In the genomic region with DNA sequence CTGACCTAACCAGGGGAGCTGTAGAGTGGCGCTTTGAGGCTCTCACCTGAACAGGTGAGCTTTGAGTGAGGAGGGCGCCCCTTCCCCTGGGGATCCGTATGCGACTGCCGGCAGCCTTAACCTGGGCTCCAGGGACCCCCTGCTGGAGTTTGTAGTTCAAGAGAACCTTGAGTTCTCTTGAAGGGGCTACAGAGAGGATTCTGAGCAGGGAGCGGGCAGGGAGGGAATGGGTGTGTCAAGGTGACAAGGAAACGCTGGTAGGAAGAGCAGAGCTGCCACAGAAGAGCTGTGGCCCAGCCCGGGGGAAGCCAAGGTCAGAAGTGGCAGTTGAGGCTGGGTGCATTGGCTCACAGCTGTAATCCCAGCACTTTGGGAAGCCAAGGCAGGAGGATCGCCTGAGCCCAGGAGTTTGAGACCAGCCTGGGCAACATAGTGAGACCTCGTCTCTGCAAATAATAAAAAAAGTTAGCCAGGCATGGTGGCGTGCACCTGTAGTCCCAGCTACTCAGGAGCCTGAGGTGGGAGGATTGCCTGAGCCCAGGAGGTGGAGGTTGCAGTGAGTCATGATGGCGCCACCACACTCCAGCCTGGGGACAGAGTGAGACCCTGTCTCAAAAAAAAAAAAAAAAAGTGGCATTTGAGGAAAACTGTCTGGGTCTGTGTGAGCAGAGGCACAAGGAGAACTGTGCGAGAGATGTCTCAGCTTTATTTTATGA, we compare ENCODE assay signal across 10 cellular contexts. TPM values are rescaled to one million over a fixed set of nuclear protein-coding genes. Genes with fewer than 3 reads are reported as not detected.
DNase-seq lines count a peak whose midpoint lies in the region; ATAC-seq, FAIRE-seq and TF ChIP-seq lines count a peak whose summit lies in the region.
"Had no signal": no experiment of that assay in that cellular context is flagged by ENCODE, and none has a peak within 500 bp of the region (broad histone marks: within the 10 kb centered on the region; RNA-seq: fewer than 3 reads in every experiment).

No MANE protein-coding gene starts in this region.

- H3K4me1 Mint-ChIP-seq in activated T-cell treated with anti-CD3 and anti-CD28 coated beads, Interleukin-2, amount 50 U/mL, for 4 hours (ENCODE audit: low read depth), result peaks cover 11% of the 10 kb centered on the region
- peaks cover 4% of the 10 kb centered on the region for H3K4me1 Mint-ChIP-seq in astrocyte (ENCODE audit: low read depth, unreplicated experiment)

- no peak for TF ChIP-seq RAD21 in liver (IDR thresholded peaks at IDR 0.05)

- no peak overlapping the region for H3K27ac Mint-ChIP-seq in astrocyte (ENCODE audit: unreplicated experiment)

- H3K4me2 ChIP-seq in astrocyte (ENCODE audit: low read length), result peak overlapping the region; percentile 87

- H3K36me3 ChIP-seq in astrocyte (ENCODE audit: insufficient read depth, low read length) (no peaks in the 10 kb centered on the region), liver (ENCODE audit: control insufficient read depth in 4 of 4, insufficient read depth in 3 of 4, low read depth in 1 of 4, low read length in 3 of 4) (peaks cover 0 to 3% (median 0%) of the 10 kb centered on the region in 4 donors), thoracic aorta (no peaks in the 10 kb centered on the region)

- no peaks in the 10 kb centered on the region for H3K79me2 ChIP-seq in astrocyte (ENCODE audit: insufficient read depth, low read length)

- H3K4me3 Mint-ChIP-seq in activated T-cell treated with anti-CD3 and anti-CD28 coated beads, Interleukin-2, amount 50 U/mL, for 4 hours, result peak overlapping the region; percentile 76
- H3K4me3 Mint-ChIP-seq in astrocyte (ENCODE audit: unreplicated experiment), result peak overlapping the region; percentile 76

- H3K9me3 ChIP-seq in astrocyte (ENCODE audit: insufficient read depth, low read depth, low read length) (no peaks in the 10 kb centered on the region), liver (ENCODE audit: control insufficient read depth in 4 of 4, low read length in 3 of 4) (no peaks in the 10 kb centered on the region), thoracic aorta (no peaks in the 10 kb centered on the region)

- H3K9ac ChIP-seq in astrocyte (ENCODE audit: low read length) (no peak overlapping the region), liver (ENCODE audit: low read depth in 1 of 2, low read length in 2 of 2) (peak overlapping the region in 1 of 2 donors; percentile 30)

- no peak overlapping the region for H2AFZ ChIP-seq in astrocyte (ENCODE audit: low read depth, low read length)

- FAIRE-seq in astrocyte (lab: Jason Lieb, UNC), result no peak

- peaks cover 7% of the 10 kb centered on the region for H3K4me1 ChIP-seq in astrocyte (ENCODE audit: insufficient read depth, low read length)
- peaks cover 6 to 24% (median 16%) of the 10 kb centered on the region in 4 donors for H3K4me1 ChIP-seq in liver (ENCODE audit: control insufficient read depth in 4 of 4, insufficient read depth in 4 of 4, low read length in 3 of 4)
- H3K4me1 ChIP-seq in thoracic aorta (ENCODE audit: control insufficient read depth in 1 of 2, low read depth in 2 of 2), result peaks cover 8 to 22% of the 10 kb centered on the region in 2 donors

- DNase-seq in activated T-cell treated with anti-CD3 and anti-CD28 coated beads, Interleukin-2, amount 50 U/mL, for 4 hours, result no peak
- no peak for DNase-seq in activated T-cell treated with anti-CD3 and anti-CD28 coated beads for 4 hours
- DNase-seq in astrocyte (ENCODE audit: low read depth), result no peak
- DNase-seq in thoracic aorta (ENCODE audit: low spot score), result no peak
- DNase-seq in dermis blood vessel endothelial cell, result no peak
- DNase-seq in DMS153 treated with DMSO at 0.1 percent for 48 hours (lab: John Stamatoyannopoulos, UW; ENCODE audit: unreplicated experiment), result no peak
- DNase-seq: NCI-H1048 had no signal

- H3K9me3 Mint-ChIP-seq in activated T-cell treated with anti-CD3 and anti-CD28 coated beads, Interleukin-2, amount 50 U/mL, for 4 hours, result no peaks in the 10 kb centered on the region
- H3K9me3 Mint-ChIP-seq in astrocyte (ENCODE audit: unreplicated experiment), result no peaks in the 10 kb centered on the region

- H3K27me3 Mint-ChIP-seq in activated T-cell treated with anti-CD3 and anti-CD28 coated beads, Interleukin-2, amount 50 U/mL, for 4 hours (ENCODE audit: low read depth), result peaks cover 1% of the 10 kb centered on the region
- H3K27me3 Mint-ChIP-seq in astrocyte (ENCODE audit: low read depth, unreplicated experiment), result peaks cover 7% of the 10 kb centered on the region

- peaks cover 3% of the 10 kb centered on the region for H3K36me3 Mint-ChIP-seq in activated T-cell treated with anti-CD3 and anti-CD28 coated beads, Interleukin-2, amount 50 U/mL, for 4 hours (ENCODE audit: insufficient read depth)
- H3K36me3 Mint-ChIP-seq in astrocyte (ENCODE audit: low read depth, unreplicated experiment), result peaks cover 3% of the 10 kb centered on the region

- peaks cover 13% of the 10 kb centered on the region for H4K20me1 ChIP-seq in astrocyte (ENCODE audit: insufficient read depth, low read length)

- H3K27me3 ChIP-seq in astrocyte (ENCODE audit: insufficient read depth, low read length) (peaks cover 14% of the 10 kb centered on the region), liver (ENCODE audit: control insufficient read depth in 4 of 4, insufficient read depth in 4 of 4, low read length in 3 of 4) (no peaks in the 10 kb centered on the region), thoracic aorta (replicated peaks; ENCODE audit: insufficient read depth) (no peaks in the 10 kb centered on the region)

- H3K4me3 ChIP-seq in astrocyte (ENCODE audit: insufficient read depth, low read depth, low read length), result no peak overlapping the region
- H3K4me3 ChIP-seq in liver (ENCODE audit: low read depth in 1 of 3, low read length in 3 of 3), result peak overlapping the region; percentile 42 to 90 (median 66)
- H3K4me3 ChIP-seq in thoracic aorta, result peak overlapping the region; percentile 81

- WGBS in liver, result 50% methylated on average over 13 of the region's 13 CpGs

- no peak for ATAC-seq in activated T-cell treated with anti-CD3 and anti-CD28 coated beads, Interleukin-2, amount 50 U/mL, for 4 hours
- ATAC-seq in thoracic aorta (ENCODE audit: insufficient number of reproducible peaks, low FRiP score, low read depth) (no peak), GM18511 (IDR thresholded peaks at IDR 0.05; ENCODE audit: unreplicated experiment) (no peak)
- ATAC-seq: sciatic nerve had no signal

- TF ChIP-seq CTCF in astrocyte (IDR thresholded peaks at IDR 0.05; ENCODE audit: insufficient read depth, low read depth, low read length) (no peak), liver (IDR thresholded peaks at IDR 0.05; ENCODE audit: low read depth, low read length, missing input control) (no peak), thoracic aorta (IDR thresholded peaks at IDR 0.05) (no peak)

- H3K27ac ChIP-seq in astrocyte (ENCODE audit: low read depth, low read length), result no peak overlapping the region
- peak overlapping the region; percentile 58 to 71 for H3K27ac ChIP-seq in liver (ENCODE audit: low read depth in 1 of 2, low read length in 2 of 2)
- no peak overlapping the region for H3K27ac ChIP-seq in thoracic aorta

TF ChIP-seq in liver, 16 proteins besides CTCF, POLR2A, EP300 and RAD21:
- TF ChIP-seq RXRA (IDR thresholded peaks at IDR 0.05) (no peak), FOXA1 (IDR thresholded peaks at IDR 0.05) (no peak)

RNA-seq across cellular contexts. Expression of a gene that starts 1.2 kb away (rescaled TPM):
- 10 to 100 TPM in 2 of 3 donors, 1 to 10 TPM in 1; 9.5 to 14.1 (median 10.2) TPM for total RNA-seq in activated T-cell treated with anti-CD3 and anti-CD28 coated beads, Interleukin-2, amount 50 U/mL, for 4 hours
- 6.9 and 14.8 TPM in 2 replicates for total RNA-seq in astrocyte
- 10 to 100 TPM; 23.2 to 69.6 TPM for total RNA-seq in liver
- polyA plus RNA-seq in liver, result 10 to 100 TPM; 34.9 to 42.1 TPM
- total RNA-seq in thoracic aorta, result 10 to 100 TPM in 1 of 2 donors, 1 to 10 TPM in 1; 6.4 to 20.0 TPM
- total RNA-seq in dermis blood vessel endothelial cell, result 14.8 and 21.9 TPM in 2 replicates

RNA-seq across cellular contexts. Expression of a gene that starts 10.4 kb away (rescaled TPM):
- total RNA-seq in activated T-cell treated with anti-CD3 and anti-CD28 coated beads, Interleukin-2, amount 50 U/mL, for 4 hours, result 10 to 100 TPM; 64.1 to 76.2 (median 71.5) TPM
- total RNA-seq in astrocyte (15.1 and 16.5 TPM in 2 replicates), liver (10 to 100 TPM; 10.8 to 15.1 TPM), thoracic aorta (10 to 100 TPM; 17.1 to 48.6 TPM), dermis blood vessel endothelial cell (14.5 and 16.8 TPM in 2 replicates)
- 10 to 100 TPM in 1 of 2 donors, 1 to 10 TPM in 1; 9.1 to 13.9 TPM for polyA plus RNA-seq in liver

RNA-seq across cellular contexts. Expression of a gene that starts 11.4 kb away (rescaled TPM):
- 1 to 10 TPM; 4.3 to 6.0 (median 5.9) TPM for total RNA-seq in activated T-cell treated with anti-CD3 and anti-CD28 coated beads, Interleukin-2, amount 50 U/mL, for 4 hours
- total RNA-seq in astrocyte, result 16.9 and 22.8 TPM in 2 replicates
- total RNA-seq in liver, result 10 to 100 TPM in 1 of 2 donors, 1 to 10 TPM in 1; 5.9 to 11.4 TPM
- 10 to 100 TPM in 1 of 2 donors, 1 to 10 TPM in 1; 2.3 to 12.1 TPM for polyA plus RNA-seq in liver
- total RNA-seq in thoracic aorta, result 10 to 100 TPM; 26.0 to 32.4 TPM
- total RNA-seq in dermis blood vessel endothelial cell, result 12.1 and 30.4 TPM in 2 replicates

Comparison
In these comparisons a context has a peak if more than half of its experiments do, and no peak if none do; other contexts are left out.
1. H3K27ac ChIP-seq: peak in liver (2 of 2); none in astrocyte (single experiment) and thoracic aorta (0 of 2).